Comparison of ENCODE assay signal across 8 cellular contexts in the genomic region with DNA sequence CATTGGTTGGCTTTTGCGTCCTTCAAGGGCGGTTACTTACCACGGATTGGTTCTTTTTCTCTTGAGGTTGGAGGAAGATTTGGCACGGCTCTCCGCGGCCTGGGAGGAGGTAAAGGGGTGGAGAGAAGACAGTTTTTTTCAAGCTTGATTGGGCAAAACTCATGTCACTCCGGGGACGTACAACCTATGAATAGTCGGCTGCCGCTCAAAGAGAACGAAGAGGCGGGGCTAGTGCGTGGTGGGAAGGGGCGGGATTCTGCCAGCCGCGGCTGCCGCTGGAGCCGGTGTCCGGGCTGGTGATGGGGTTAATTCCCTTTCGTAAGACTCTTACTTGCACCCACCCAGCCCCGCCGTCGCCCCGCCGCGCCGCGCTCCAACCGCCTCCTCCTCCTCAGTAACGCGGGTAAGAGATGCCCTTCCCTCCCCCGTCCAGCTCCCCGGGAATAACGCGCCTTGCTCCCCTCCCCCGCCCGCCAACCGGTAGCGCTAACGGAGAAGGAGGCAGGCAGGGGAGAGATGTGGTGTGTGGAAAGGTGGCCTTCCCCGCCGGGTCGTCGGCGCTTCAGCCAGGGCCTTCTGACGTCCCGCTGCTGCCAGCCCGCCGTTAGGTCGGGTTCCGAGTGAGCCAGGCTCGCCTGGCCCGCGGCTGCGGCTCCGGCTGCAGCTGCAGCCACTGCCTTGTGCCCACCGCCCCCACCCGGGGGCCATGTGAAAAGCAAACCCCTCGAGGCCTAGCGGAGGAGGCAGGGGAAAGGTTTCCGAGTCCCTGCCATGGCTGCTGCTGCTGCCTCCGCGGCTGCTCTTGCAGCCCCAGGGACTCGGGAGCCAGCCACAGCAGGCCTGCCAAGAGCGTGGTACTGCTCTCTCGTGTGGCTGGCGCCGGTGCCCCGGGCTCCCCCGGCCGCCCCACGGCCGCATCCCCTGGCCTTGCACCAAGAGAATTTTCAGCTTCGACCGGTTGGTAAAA. TPM values are rescaled to one million over a fixed set of nuclear protein-coding genes. Genes with fewer than 3 reads are reported as not detected.
A peak's percentile ranks its signal among the peaks of the same experiment; 100 is the strongest.
DNase-seq lines count a peak whose midpoint lies in the region; ATAC-seq and TF ChIP-seq lines count a peak whose summit lies in the region.

A gene (plus strand): TSS at position 254 of the 967 bp plus-strand sequence. CDS start 73,362 bp downstream, outside the sequence.

- peak within 1 kb of the TSS in 1 of 2 donors; percentile 92 for H3K27ac Mint-ChIP-seq in activated naive CD4-positive, alpha-beta T cell treated with anti-CD3 and anti-CD28 coated beads, Interleukin-2, amount 50 U/mL, for 72 hours

- peak within 1 kb of the TSS; percentile 96 for H3K27ac ChIP-seq in temporal lobe (ENCODE audit: low read depth, low read length)

- H3K36me3 Mint-ChIP-seq in activated naive CD4-positive, alpha-beta T cell treated with anti-CD3 and anti-CD28 coated beads, Interleukin-2, amount 50 U/mL, for 72 hours, result peaks cover 0 to 7% of the 10 kb centered on the region in 2 donors

- ATAC-seq in HG02610 (IDR thresholded peaks at IDR 0.05; ENCODE audit: unreplicated experiment), result peak; percentile 78
- peak; percentile 87 to 92 for ATAC-seq in activated naive CD4-positive, alpha-beta T cell treated with anti-CD3 and anti-CD28 coated beads, Interleukin-2, amount 50 U/mL, for 72 hours

- no peaks in the 10 kb centered on the region for H3K9me3 Mint-ChIP-seq in activated naive CD4-positive, alpha-beta T cell treated with anti-CD3 and anti-CD28 coated beads, Interleukin-2, amount 50 U/mL, for 72 hours

- TF ChIP-seq POLR2A in GM10847 (IDR thresholded peaks at IDR 0.05; ENCODE audit: extremely low read depth, insufficient read length), result peak; percentile 65

- DNase-seq in NCI-H1092 treated with DMSO at 0.1 percent for 48 hours (lab: John Stamatoyannopoulos, UW) (peak; percentile 99), SKM-1 (lab: John Stamatoyannopoulos, UW; ENCODE audit: unreplicated experiment) (peak; percentile 98), glomerular endothelial cell (ENCODE audit: extremely low read depth, low read depth, low spot score) (peak; percentile 100), occipital lobe (lab: John Stamatoyannopoulos, UW) (peak; percentile 97)
- DNase-seq in activated naive CD4-positive, alpha-beta T cell treated with anti-CD3 and anti-CD28 coated beads, Interleukin-2, amount 50 U/mL, for 72 hours (ENCODE audit: low spot score in 2 of 2), result peak; percentile 94 to 96

RNA-seq across cellular contexts. Expression of the gene that starts here (rescaled TPM):
- 10 to 100 TPM; 59.6 to 65.1 TPM for total RNA-seq in activated naive CD4-positive, alpha-beta T cell treated with anti-CD3 and anti-CD28 coated beads, Interleukin-2, amount 50 U/mL, for 72 hours
- 16.9 and 33.9 TPM in 2 replicates for total RNA-seq in glomerular endothelial cell
- 360 TPM for total RNA-seq in occipital lobe
- 65.2 TPM for total RNA-seq in temporal lobe

Comparison
In these comparisons a context has a peak if more than half of its experiments do, and no peak if none do; other contexts are left out.
1. Peak in every context shown above with its lines: DNase-seq, ATAC-seq and H3K27ac ChIP-seq.